In the genomic region with DNA sequence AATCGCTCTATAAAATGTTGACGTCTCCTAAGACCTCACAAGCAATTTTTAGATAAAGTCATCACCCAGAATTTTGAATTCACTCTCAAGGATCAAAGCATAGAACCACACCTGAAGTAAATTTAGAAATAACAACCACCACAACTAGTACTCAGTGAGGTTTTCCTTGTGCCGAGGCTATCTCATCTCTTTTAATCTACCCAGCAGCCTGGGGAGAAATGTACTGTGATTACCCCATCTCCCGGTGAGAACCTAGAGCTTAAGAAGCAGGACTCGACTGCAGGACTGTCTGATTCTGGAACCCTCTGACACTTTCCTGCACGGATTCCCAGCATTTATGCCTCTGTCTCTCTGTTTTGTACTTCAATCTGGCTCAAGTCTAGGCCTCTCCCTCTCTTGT, we compare ENCODE assay signal across 1 cellular context.
TF ChIP-seq lines count a peak whose summit lies in the region.

No MANE protein-coding gene starts in this region.

TF ChIP-seq in HepG2, 621 proteins besides CTCF, POLR2A, EP300 and RAD21:
- TF ChIP-seq ZKSCAN1 (IDR thresholded peaks at IDR 0.05; ENCODE audit: low read length) (no peak), ZNF562 (CRISPR knock-in tag; IDR thresholded peaks at IDR 0.05; ENCODE audit: borderline replicate concordance) (no peak), ZNF232 (CRISPR knock-in tag; IDR thresholded peaks at IDR 0.05; ENCODE audit: borderline replicate concordance) (no peak), ZBTB44 (CRISPR knock-in tag; IDR thresholded peaks at IDR 0.05) (no peak), ZNF44 (CRISPR knock-in tag; IDR thresholded peaks at IDR 0.05) (no peak), ZNF326 (CRISPR knock-in tag; IDR thresholded peaks at IDR 0.05; ENCODE audit: borderline replicate concordance) (no peak), ZSCAN12 (CRISPR knock-in tag; IDR thresholded peaks at IDR 0.05) (no peak), NKX3-1 (CRISPR knock-in tag; IDR thresholded peaks at IDR 0.05) (no peak), FOSL2 (CRISPR knock-in tag; IDR thresholded peaks at IDR 0.05) (no peak), CHD4 (IDR thresholded peaks at IDR 0.05; ENCODE audit: borderline replicate concordance, low read length) (no peak), ZBTB38 (CRISPR knock-in tag; IDR thresholded peaks at IDR 0.05) (no peak), CEBPG (CRISPR knock-in tag; IDR thresholded peaks at IDR 0.05) (no peak), ZNF547 (CRISPR knock-in tag; IDR thresholded peaks at IDR 0.05) (no peak)
- TF ChIP-seq, protein P1, sequence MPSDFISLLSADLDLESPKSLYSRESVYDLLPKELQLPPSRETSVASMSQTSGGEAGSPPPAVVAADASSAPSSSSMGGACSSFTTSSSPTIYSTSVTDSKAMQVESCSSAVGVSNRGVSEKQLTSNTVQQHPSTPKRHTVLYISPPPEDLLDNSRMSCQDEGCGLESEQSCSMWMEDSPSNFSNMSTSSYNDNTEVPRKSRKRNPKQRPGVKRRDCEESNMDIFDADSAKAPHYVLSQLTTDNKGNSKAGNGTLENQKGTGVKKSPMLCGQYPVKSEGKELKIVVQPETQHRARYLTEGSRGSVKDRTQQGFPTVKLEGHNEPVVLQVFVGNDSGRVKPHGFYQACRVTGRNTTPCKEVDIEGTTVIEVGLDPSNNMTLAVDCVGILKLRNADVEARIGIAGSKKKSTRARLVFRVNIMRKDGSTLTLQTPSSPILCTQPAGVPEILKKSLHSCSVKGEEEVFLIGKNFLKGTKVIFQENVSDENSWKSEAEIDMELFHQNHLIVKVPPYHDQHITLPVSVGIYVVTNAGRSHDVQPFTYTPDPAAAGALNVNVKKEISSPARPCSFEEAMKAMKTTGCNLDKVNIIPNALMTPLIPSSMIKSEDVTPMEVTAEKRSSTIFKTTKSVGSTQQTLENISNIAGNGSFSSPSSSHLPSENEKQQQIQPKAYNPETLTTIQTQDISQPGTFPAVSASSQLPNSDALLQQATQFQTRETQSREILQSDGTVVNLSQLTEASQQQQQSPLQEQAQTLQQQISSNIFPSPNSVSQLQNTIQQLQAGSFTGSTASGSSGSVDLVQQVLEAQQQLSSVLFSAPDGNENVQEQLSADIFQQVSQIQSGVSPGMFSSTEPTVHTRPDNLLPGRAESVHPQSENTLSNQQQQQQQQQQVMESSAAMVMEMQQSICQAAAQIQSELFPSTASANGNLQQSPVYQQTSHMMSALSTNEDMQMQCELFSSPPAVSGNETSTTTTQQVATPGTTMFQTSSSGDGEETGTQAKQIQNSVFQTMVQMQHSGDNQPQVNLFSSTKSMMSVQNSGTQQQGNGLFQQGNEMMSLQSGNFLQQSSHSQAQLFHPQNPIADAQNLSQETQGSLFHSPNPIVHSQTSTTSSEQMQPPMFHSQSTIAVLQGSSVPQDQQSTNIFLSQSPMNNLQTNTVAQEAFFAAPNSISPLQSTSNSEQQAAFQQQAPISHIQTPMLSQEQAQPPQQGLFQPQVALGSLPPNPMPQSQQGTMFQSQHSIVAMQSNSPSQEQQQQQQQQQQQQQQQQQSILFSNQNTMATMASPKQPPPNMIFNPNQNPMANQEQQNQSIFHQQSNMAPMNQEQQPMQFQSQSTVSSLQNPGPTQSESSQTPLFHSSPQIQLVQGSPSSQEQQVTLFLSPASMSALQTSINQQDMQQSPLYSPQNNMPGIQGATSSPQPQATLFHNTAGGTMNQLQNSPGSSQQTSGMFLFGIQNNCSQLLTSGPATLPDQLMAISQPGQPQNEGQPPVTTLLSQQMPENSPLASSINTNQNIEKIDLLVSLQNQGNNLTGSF (CRISPR knock-in tag; IDR thresholded peaks at IDR 0.05) = no peak
- TF ChIP-seq, protein P2, sequence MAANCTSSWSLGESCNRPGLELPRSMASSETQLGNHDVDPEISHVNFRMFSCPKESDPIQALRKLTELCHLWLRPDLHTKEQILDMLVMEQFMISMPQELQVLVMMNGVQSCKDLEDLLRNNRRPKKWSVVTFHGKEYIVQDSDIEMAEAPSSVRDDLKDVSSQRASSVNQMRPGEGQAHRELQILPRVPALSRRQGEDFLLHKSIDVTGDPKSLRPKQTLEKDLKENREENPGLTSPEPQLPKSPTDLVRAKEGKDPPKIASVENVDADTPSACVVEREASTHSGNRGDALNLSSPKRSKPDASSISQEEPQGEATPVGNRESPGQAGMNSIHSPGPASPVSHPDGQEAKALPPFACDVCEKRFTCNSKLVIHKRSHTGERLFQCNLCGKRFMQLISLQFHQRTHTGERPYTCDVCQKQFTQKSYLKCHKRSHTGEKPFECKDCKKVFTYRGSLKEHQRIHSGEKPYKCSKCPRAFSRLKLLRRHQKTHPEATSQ (CRISPR knock-in tag; IDR thresholded peaks at IDR 0.05; ENCODE audit: borderline replicate concordance) = no peak
- TF ChIP-seq, protein P3, sequence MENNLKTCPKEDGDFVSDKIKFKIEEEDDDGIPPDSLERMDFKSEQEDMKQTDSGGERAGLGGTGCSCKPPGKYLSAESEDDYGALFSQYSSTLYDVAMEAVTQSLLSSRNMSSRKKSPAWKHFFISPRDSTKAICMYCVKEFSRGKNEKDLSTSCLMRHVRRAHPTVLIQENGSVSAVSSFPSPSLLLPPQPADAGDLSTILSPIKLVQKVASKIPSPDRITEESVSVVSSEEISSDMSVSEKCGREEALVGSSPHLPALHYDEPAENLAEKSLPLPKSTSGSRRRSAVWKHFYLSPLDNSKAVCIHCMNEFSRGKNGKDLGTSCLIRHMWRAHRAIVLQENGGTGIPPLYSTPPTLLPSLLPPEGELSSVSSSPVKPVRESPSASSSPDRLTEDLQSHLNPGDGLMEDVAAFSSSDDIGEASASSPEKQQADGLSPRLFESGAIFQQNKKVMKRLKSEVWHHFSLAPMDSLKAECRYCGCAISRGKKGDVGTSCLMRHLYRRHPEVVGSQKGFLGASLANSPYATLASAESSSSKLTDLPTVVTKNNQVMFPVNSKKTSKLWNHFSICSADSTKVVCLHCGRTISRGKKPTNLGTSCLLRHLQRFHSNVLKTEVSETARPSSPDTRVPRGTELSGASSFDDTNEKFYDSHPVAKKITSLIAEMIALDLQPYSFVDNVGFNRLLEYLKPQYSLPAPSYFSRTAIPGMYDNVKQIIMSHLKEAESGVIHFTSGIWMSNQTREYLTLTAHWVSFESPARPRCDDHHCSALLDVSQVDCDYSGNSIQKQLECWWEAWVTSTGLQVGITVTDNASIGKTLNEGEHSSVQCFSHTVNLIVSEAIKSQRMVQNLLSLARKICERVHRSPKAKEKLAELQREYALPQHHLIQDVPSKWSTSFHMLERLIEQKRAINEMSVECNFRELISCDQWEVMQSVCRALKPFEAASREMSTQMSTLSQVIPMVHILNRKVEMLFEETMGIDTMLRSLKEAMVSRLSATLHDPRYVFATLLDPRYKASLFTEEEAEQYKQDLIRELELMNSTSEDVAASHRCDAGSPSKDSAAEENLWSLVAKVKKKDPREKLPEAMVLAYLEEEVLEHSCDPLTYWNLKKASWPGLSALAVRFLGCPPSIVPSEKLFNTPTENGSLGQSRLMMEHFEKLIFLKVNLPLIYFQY (CRISPR knock-in tag; IDR thresholded peaks at IDR 0.05; ENCODE audit: borderline replicate concordance) = no peak
- TF ChIP-seq, protein P4, sequence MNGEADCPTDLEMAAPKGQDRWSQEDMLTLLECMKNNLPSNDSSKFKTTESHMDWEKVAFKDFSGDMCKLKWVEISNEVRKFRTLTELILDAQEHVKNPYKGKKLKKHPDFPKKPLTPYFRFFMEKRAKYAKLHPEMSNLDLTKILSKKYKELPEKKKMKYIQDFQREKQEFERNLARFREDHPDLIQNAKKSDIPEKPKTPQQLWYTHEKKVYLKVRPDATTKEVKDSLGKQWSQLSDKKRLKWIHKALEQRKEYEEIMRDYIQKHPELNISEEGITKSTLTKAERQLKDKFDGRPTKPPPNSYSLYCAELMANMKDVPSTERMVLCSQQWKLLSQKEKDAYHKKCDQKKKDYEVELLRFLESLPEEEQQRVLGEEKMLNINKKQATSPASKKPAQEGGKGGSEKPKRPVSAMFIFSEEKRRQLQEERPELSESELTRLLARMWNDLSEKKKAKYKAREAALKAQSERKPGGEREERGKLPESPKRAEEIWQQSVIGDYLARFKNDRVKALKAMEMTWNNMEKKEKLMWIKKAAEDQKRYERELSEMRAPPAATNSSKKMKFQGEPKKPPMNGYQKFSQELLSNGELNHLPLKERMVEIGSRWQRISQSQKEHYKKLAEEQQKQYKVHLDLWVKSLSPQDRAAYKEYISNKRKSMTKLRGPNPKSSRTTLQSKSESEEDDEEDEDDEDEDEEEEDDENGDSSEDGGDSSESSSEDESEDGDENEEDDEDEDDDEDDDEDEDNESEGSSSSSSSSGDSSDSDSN (CRISPR knock-in tag; IDR thresholded peaks at IDR 0.05) = no peak
- TF ChIP-seq, protein P5, sequence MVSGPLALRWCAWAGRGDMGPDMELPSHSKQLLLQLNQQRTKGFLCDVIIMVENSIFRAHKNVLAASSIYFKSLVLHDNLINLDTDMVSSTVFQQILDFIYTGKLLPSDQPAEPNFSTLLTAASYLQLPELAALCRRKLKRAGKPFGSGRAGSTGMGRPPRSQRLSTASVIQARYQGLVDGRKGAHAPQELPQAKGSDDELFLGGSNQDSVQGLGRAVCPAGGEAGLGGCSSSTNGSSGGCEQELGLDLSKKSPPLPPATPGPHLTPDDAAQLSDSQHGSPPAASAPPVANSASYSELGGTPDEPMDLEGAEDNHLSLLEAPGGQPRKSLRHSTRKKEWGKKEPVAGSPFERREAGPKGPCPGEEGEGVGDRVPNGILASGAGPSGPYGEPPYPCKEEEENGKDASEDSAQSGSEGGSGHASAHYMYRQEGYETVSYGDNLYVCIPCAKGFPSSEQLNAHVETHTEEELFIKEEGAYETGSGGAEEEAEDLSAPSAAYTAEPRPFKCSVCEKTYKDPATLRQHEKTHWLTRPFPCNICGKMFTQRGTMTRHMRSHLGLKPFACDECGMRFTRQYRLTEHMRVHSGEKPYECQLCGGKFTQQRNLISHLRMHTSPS (CRISPR knock-in tag; IDR thresholded peaks at IDR 0.05; ENCODE audit: low read depth) = no peak
- TF ChIP-seq, protein P6, sequence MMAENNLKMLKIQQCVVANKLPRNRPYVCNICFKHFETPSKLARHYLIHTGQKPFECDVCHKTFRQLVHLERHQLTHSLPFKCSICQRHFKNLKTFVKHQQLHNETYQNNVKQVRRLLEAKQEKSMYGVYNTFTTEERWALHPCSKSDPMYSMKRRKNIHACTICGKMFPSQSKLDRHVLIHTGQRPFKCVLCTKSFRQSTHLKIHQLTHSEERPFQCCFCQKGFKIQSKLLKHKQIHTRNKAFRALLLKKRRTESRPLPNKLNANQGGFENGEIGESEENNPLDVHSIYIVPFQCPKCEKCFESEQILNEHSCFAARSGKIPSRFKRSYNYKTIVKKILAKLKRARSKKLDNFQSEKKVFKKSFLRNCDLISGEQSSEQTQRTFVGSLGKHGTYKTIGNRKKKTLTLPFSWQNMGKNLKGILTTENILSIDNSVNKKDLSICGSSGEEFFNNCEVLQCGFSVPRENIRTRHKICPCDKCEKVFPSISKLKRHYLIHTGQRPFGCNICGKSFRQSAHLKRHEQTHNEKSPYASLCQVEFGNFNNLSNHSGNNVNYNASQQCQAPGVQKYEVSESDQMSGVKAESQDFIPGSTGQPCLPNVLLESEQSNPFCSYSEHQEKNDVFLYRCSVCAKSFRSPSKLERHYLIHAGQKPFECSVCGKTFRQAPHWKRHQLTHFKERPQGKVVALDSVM (CRISPR knock-in tag; IDR thresholded peaks at IDR 0.05) = no peak
- TF ChIP-seq, protein P7, sequence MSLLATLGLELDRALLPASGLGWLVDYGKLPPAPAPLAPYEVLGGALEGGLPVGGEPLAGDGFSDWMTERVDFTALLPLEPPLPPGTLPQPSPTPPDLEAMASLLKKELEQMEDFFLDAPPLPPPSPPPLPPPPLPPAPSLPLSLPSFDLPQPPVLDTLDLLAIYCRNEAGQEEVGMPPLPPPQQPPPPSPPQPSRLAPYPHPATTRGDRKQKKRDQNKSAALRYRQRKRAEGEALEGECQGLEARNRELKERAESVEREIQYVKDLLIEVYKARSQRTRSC (CRISPR knock-in tag; IDR thresholded peaks at IDR 0.05; ENCODE audit: low read depth) = no peak
